Comparison of ENCODE assay signal across 26 cellular contexts in the genomic region with DNA sequence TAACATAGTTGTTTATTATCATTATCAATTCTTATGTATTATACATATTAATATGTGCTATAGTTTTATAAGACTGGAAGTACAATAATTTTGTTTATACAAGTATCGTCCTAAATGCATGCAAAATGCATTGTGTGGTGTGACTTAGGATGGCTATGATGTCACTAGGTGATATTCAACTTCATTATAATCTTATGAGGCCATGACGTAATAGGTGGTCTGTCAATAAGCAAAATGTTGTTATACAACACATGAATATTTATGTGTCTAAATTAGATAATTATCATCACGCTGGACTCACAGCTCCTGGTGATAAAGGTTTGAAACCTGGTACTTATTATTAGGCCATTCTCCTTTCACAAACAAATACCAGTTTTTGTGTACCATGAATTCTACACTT.
"Had no signal": no experiment of that assay in that cellular context is flagged by ENCODE, and none has a peak within 500 bp of the region (broad histone marks: within the 10 kb centered on the region; RNA-seq: fewer than 3 reads in every experiment).

No MANE protein-coding gene starts in this region.

- FAIRE-seq: colon, endothelial cell of umbilical vein had no signal

- DNase-seq: colonic mucosa; cortex of kidney; dermis blood vessel endothelial cell; dorsolateral prefrontal cortex; effector CD4-positive, alpha-beta T cell; effector CD8-positive, alpha-beta T cell; effector memory CD4-positive, alpha-beta T cell; effector memory CD8-positive, alpha-beta T cell; endodermal cell; erythroblast; esophagus squamous epithelium; foreskin fibroblast; foreskin keratinocyte; foreskin melanocyte; gastrocnemius medialis; glutamatergic neuron; head of caudate nucleus; heart left ventricle; heart right ventricle had no signal

- ATAC-seq: effector memory CD8-positive, alpha-beta T cell; esophagus mucosa; foreskin keratinocyte; gastrocnemius medialis; gastroesophageal sphincter; heart left ventricle; heart right ventricle had no signal

- H3K27me3 ChIP-seq: colonic mucosa, esophagus muscularis mucosa, esophagus squamous epithelium, foreskin keratinocyte, gastrocnemius medialis, gastroesophageal sphincter, heart left ventricle had no signal

- H3K9me3 ChIP-seq: colonic mucosa, esophagus muscularis mucosa, gastroesophageal sphincter had no signal

- H3K27ac ChIP-seq: colonic mucosa, coronary artery, dorsolateral prefrontal cortex, epithelial cell of prostate, esophagus muscularis mucosa, esophagus squamous epithelium, foreskin keratinocyte, gastrocnemius medialis, gastroesophageal sphincter, heart left ventricle, heart right ventricle had no signal

- H3K4me3 ChIP-seq: colonic mucosa, coronary artery, dorsolateral prefrontal cortex, esophagus muscularis mucosa, esophagus squamous epithelium, gastrocnemius medialis, gastroesophageal sphincter, heart left ventricle, heart right ventricle had no signal

- H3K36me3 ChIP-seq: colonic mucosa, esophagus muscularis mucosa, esophagus squamous epithelium, gastrocnemius medialis, gastroesophageal sphincter, heart left ventricle, heart right ventricle had no signal

- H3K4me1 ChIP-seq: colonic mucosa, esophagus muscularis mucosa, esophagus squamous epithelium, foreskin keratinocyte, gastrocnemius medialis, gastroesophageal sphincter, heart left ventricle, heart right ventricle had no signal
